In the genomic region with DNA sequence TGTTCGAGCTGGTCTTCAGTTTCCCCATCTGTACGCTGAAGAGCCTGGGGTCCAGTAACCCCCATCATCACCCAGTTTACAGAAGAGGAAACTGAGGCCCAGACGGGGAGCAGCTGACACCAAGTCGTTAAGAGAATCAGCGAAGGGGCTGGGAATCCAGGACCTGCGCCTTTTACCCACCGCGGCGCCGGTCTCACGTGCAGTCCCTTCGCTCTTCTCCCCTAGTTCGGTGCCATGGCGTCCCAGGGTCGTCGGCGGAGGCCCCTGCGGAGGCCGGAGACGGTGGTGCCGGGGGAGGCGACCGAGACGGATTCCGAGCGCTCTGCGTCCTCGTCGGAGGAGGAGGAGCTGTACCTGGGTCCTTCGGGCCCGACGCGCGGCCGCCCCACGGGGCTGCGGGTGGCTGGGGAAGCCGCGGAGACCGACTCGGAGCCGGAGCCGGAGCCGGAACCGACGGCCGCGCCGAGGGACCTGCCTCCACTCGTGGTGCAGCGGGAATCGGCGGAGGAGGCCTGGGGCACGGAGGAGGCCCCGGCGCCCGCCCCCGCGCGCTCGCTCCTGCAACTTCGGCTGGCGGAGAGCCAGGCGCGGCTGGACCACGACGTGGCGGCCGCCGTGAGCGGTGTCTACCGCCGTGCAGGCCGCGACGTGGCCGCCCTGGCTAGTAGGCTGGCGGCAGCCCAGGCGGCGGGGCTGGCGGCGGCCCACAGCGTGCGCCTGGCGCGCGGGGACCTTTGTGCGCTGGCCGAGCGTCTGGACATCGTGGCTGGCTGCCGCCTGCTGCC, we compare ENCODE assay signal across 1 cellular context.
TF ChIP-seq lines count a peak whose summit lies in the region.

No MANE protein-coding gene starts in this region.

TF ChIP-seq in neural cell, 6 proteins besides CTCF, POLR2A, EP300 and RAD21:
- TF ChIP-seq, protein P1, sequence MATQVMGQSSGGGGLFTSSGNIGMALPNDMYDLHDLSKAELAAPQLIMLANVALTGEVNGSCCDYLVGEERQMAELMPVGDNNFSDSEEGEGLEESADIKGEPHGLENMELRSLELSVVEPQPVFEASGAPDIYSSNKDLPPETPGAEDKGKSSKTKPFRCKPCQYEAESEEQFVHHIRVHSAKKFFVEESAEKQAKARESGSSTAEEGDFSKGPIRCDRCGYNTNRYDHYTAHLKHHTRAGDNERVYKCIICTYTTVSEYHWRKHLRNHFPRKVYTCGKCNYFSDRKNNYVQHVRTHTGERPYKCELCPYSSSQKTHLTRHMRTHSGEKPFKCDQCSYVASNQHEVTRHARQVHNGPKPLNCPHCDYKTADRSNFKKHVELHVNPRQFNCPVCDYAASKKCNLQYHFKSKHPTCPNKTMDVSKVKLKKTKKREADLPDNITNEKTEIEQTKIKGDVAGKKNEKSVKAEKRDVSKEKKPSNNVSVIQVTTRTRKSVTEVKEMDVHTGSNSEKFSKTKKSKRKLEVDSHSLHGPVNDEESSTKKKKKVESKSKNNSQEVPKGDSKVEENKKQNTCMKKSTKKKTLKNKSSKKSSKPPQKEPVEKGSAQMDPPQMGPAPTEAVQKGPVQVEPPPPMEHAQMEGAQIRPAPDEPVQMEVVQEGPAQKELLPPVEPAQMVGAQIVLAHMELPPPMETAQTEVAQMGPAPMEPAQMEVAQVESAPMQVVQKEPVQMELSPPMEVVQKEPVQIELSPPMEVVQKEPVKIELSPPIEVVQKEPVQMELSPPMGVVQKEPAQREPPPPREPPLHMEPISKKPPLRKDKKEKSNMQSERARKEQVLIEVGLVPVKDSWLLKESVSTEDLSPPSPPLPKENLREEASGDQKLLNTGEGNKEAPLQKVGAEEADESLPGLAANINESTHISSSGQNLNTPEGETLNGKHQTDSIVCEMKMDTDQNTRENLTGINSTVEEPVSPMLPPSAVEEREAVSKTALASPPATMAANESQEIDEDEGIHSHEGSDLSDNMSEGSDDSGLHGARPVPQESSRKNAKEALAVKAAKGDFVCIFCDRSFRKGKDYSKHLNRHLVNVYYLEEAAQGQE (IDR thresholded peaks at IDR 0.05; ENCODE audit: borderline replicate concordance) = no peak
- TF ChIP-seq EZH2 (IDR thresholded peaks at IDR 0.05; ENCODE audit: borderline replicate concordance, insufficient read depth, low read length, poor library complexity, severe bottlenecking) = no peak
- no peak for TF ChIP-seq SMC3 (conservative IDR thresholded peaks at IDR 0.05; ENCODE audit: poor library complexity)
- TF ChIP-seq POLR2AphosphoS5 (IDR thresholded peaks at IDR 0.05) = no peak
- no peak for TF ChIP-seq MXI1 (conservative IDR thresholded peaks at IDR 0.05; ENCODE audit: poor library complexity, severe bottlenecking)
- no peak for TF ChIP-seq TAF1 (IDR thresholded peaks at IDR 0.05; ENCODE audit: low read depth)
